In genomic region chr19:572891-573825, GRCh38 we compare ENCODE assay signal across 8 cellular contexts. TPM values are rescaled to one million over a fixed set of nuclear protein-coding genes. Genes with fewer than 3 reads are reported as not detected.
A peak's percentile ranks its signal among the peaks of the same experiment; 100 is the strongest.
DNase-seq lines count a peak whose midpoint lies in the region; ATAC-seq, FAIRE-seq and TF ChIP-seq lines count a peak whose summit lies in the region.

No MANE protein-coding gene starts in this region.

- H3K4me3 Mint-ChIP-seq in immature natural killer cell, result peak overlapping the region; percentile 77 to 84 (median 81)

- peak; percentile 10 for ATAC-seq in GM21576 (IDR thresholded peaks at IDR 0.05; ENCODE audit: unreplicated experiment)
- peak; percentile 10 for ATAC-seq in GM12878
- no peak for ATAC-seq in GM21381 (IDR thresholded peaks at IDR 0.05; ENCODE audit: unreplicated experiment)

- H3K27me3 ChIP-seq in DOHH2 (ENCODE audit: control insufficient read depth, low read length), result no peaks in the 10 kb centered on the region
- no peaks in the 10 kb centered on the region for H3K27me3 ChIP-seq in GM12878 (replicated peaks in 1 of 2; ENCODE audit: control insufficient read depth in 2 of 2, insufficient read depth in 2 of 2, low read length in 1 of 2)
- no peaks in the 10 kb centered on the region for H3K27me3 ChIP-seq in smooth muscle cell (ENCODE audit: low read depth)

- H3K4me3 ChIP-seq in DOHH2 (ENCODE audit: low read length) (peak overlapping the region; percentile 95), GM12878 (peak overlapping the region; percentile 83), smooth muscle cell (peak overlapping the region; percentile 99)

- RAD21 ChIA-PET in GM12878 (lab: Charles Lee; ENCODE audit: unreplicated experiment), result interaction anchor here (1.0 kb wide), 1 partner anchor 17 kb away, joined by 4 read pairs; no protein-coding TSS in a partner anchor

- H3K79me2 ChIP-seq in DOHH2 (ENCODE audit: control insufficient read depth, low read length) (peaks cover 66% of the 10 kb centered on the region), GM12878 (ENCODE audit: control insufficient read depth, insufficient read depth, low read length) (peaks cover 54% of the 10 kb centered on the region), smooth muscle cell (ENCODE audit: low read depth) (peaks cover 57% of the 10 kb centered on the region)

- H3K27ac ChIP-seq in DOHH2 (ENCODE audit: low read depth, low read length), result peak overlapping the region; percentile 44
- H3K27ac ChIP-seq in GM12878 (ENCODE audit: control insufficient read depth, insufficient read depth), result peak overlapping the region; percentile 84
- peak overlapping the region; percentile 79 for H3K27ac ChIP-seq in smooth muscle cell (ENCODE audit: low read depth)

- TF ChIP-seq CTCF in DOHH2 (IDR thresholded peaks at IDR 0.05; ENCODE audit: low read depth, low read length, poor library complexity, severe bottlenecking) (no peak), GM12878 (IDR thresholded peaks at IDR 0.05 in 2 of 3, conservative IDR thresholded peaks at IDR 0.05 in 1 of 3; ENCODE audit: control insufficient read depth in 2 of 3, extremely low read depth in 1 of 3, insufficient read depth in 1 of 3, low read depth in 3 of 3, low read length in 3 of 3) (no peak), smooth muscle cell (IDR thresholded peaks at IDR 0.05; ENCODE audit: borderline replicate concordance, insufficient read depth, poor library complexity, severe bottlenecking) (no peak)

- no peak for TF ChIP-seq POLR2A in GM12878 (IDR thresholded peaks at IDR 0.05; ENCODE audit: low read depth, low read length)

- SMC1A ChIA-PET in GM12878 (lab: Charles Lee; ENCODE audit: uncharacterized antibody, unreplicated experiment), result interaction anchor here (1.4 to 2.0 kb wide), 2 partner anchors 13 to 41 kb away, joined by 3 to 20 read pairs; partner anchors contain the start of gene CDC34

- H3K4me1 ChIP-seq in DOHH2 (ENCODE audit: control insufficient read depth, low read length), result peaks cover 21% of the 10 kb centered on the region
- H3K4me1 ChIP-seq in GM12878 (ENCODE audit: control insufficient read depth, insufficient read depth, low read length), result peaks cover 3% of the 10 kb centered on the region; the same call in 1 of the 2 replicates
- H3K4me1 ChIP-seq in smooth muscle cell (ENCODE audit: low read depth), result peaks cover 16% of the 10 kb centered on the region

- FAIRE-seq in GM12878 (lab: Jason Lieb, UNC), result no peak

- TF ChIP-seq RAD21 in GM12878 (IDR thresholded peaks at IDR 0.05; ENCODE audit: insufficient read depth, low read depth, low read length), result no peak

- CTCF ChIA-PET in GM12878 (lab: Yijun Ruan, JAX), result interaction anchor here (1.0 kb wide), 1 partner anchor 12 kb away, joined by 3 read pairs; no protein-coding TSS in a partner anchor

- in situ Hi-C loops in GM12878 (cut with MboI), result no loop called here

- no peak overlapping the region; the same call in 1 of the 2 replicates for H2AFZ ChIP-seq in GM12878 (ENCODE audit: control insufficient read depth, low read depth, low read length)
- no peak overlapping the region for H2AFZ ChIP-seq in smooth muscle cell (ENCODE audit: low read depth)

- H3K9ac ChIP-seq in GM12878 (ENCODE audit: control insufficient read depth, insufficient read depth, low read length) (peak overlapping the region; percentile 91), smooth muscle cell (ENCODE audit: low read depth) (peak overlapping the region; percentile 98)

- DNase-seq in NCI-H1092 treated with DMSO at 0.1 percent for 48 hours (lab: John Stamatoyannopoulos, UW), result peak; percentile 48
- DNase-seq in GM12878 (ENCODE audit: low read depth, low spot score), result no peak
- no peak for DNase-seq in immature natural killer cell
- DNase-seq in smooth muscle cell (lab: John Stamatoyannopoulos, UW; ENCODE audit: unreplicated experiment), result no peak
- DNase-seq in NCI-H446 treated with DMSO at 0.1 percent for 48 hours (lab: John Stamatoyannopoulos, UW), result no peak

- H3K9me3 ChIP-seq in DOHH2 (ENCODE audit: control insufficient read depth, insufficient read depth, low read length), result no peaks in the 10 kb centered on the region
- H3K9me3 ChIP-seq in GM12878 (replicated peaks; ENCODE audit: control insufficient read depth, insufficient read depth, low read length), result no peaks in the 10 kb centered on the region
- no peaks in the 10 kb centered on the region for H3K9me3 ChIP-seq in smooth muscle cell (replicated peaks; ENCODE audit: low read depth)

- TF ChIP-seq EP300 in GM12878 (IDR thresholded peaks at IDR 0.05; ENCODE audit: borderline replicate concordance in 1 of 2, control insufficient read depth in 1 of 2, low read depth in 2 of 2, low read length in 2 of 2), result no peak

- BruUV-seq in GM12878 (replicated peaks; lab: Mats Ljungman, UMichigan), result TSS peak; percentile 80

- H3K9me2 ChIP-seq in DOHH2 (replicated peaks; ENCODE audit: control insufficient read depth, low read length), result no peaks in the 10 kb centered on the region

- peaks cover 22 to 32% (median 26%) of the 10 kb centered on the region in 3 donors for H3K27me3 Mint-ChIP-seq in immature natural killer cell (ENCODE audit: low read depth in 3 of 3)

- no peaks in the 10 kb centered on the region for H3K9me3 Mint-ChIP-seq in immature natural killer cell

- H3K36me3 Mint-ChIP-seq in immature natural killer cell, result no peaks in the 10 kb centered on the region

- peak overlapping the region in 5 of 6 donors; percentile 24 to 98 (median 74) for H3K27ac Mint-ChIP-seq in immature natural killer cell

- peaks cover 22% of the 10 kb centered on the region for H4K20me1 ChIP-seq in DOHH2 (ENCODE audit: control insufficient read depth, insufficient read depth, low read depth, low read length)
- 0 out of 2 replicates have a peak, but pooled peaks cover 5% of the 10 kb centered on the region for H4K20me1 ChIP-seq in GM12878 (ENCODE audit: control insufficient read depth, insufficient read depth)
- peaks cover 53% of the 10 kb centered on the region for H4K20me1 ChIP-seq in smooth muscle cell (ENCODE audit: low read depth)

- H3K4me2 ChIP-seq in DOHH2 (ENCODE audit: low read length), result peak overlapping the region; percentile 95
- peak overlapping the region; percentile 84 for H3K4me2 ChIP-seq in GM12878 (ENCODE audit: control insufficient read depth, insufficient read depth)
- peak overlapping the region; percentile 97 for H3K4me2 ChIP-seq in smooth muscle cell

- H3K36me3 ChIP-seq in DOHH2 (ENCODE audit: control insufficient read depth, low read length) (peaks cover 52% of the 10 kb centered on the region), GM12878 (ENCODE audit: control insufficient read depth in 2 of 2, insufficient read depth in 2 of 2, low read length in 1 of 2) (peaks cover 0 to 11% of the 10 kb centered on the region in 2 experiments; a peak in 2 of 4 replicates), smooth muscle cell (ENCODE audit: low read depth) (no peaks in the 10 kb centered on the region)

- peaks cover 40 to 51% of the 10 kb centered on the region in 2 donors for H3K4me1 Mint-ChIP-seq in immature natural killer cell

- POLR2A ChIA-PET in GM12878 (lab: Charles Lee), result interaction anchor here (1.0 kb wide), 2 partner anchors 42 to 63 kb away, joined by 3 to 9 read pairs; no protein-coding TSS in a partner anchor

- H3F3A ChIP-seq in DOHH2 (ENCODE audit: control insufficient read depth, insufficient read depth) (peaks cover 15% of the 10 kb centered on the region), smooth muscle cell (ENCODE audit: low read depth) (peaks cover 15% of the 10 kb centered on the region)

- intact Hi-C loops in GM12878 (cut with micrococcal nuclease; ENCODE audit: unreplicated experiment), result loop anchor here (2.0 to 5.0 kb wide), 3 partner anchors 41 to 224 kb away; partner anchors contain the start of genes CDC34, POLRMT and PTBP1

- WGBS in GM12878 (ENCODE audit: insufficient coverage, insufficient replicate concordance, low lambda C conversion rate, missing lambda C conversion rate), result 1% methylated on average over 54 of the region's 54 CpGs
- WGBS in smooth muscle cell (ENCODE audit: low lambda C conversion rate), result 2% methylated on average over 48 of the region's 54 CpGs

RNA-seq across cellular contexts. Expression of gene BSG, which starts 0.8 kb away (rescaled TPM):
- total RNA-seq in GM12878 (2013; cell fraction: nucleolus; rRNA removed), result 235 and 258 TPM in 2 replicates
- 209 and 247 TPM in 2 replicates for total RNA-seq in GM12878 (2014; rRNA removed)
- total RNA-seq in GM12878 (2014; rRNA removed; fragmentation: Illumina TruSeq; extraction: Trizol), result 53.5 and 64.8 TPM in 2 replicates
- 244 and 253 TPM in 2 replicates for total RNA-seq in GM12878 (2021)
- 54.3 TPM for polyA plus RNA-seq in GM12878 (2011; ENCODE audit: low read depth)
- 66.3 and 248 TPM in 2 replicates for polyA plus RNA-seq in GM12878 (2011; rRNA removed)
- polyA plus RNA-seq in GM12878 (2011; cell fraction: cytosol; rRNA removed), result 257 and 342 TPM in 2 replicates
- polyA plus RNA-seq in GM12878 (2011; cell fraction: nucleus; rRNA removed), result 260 and 337 TPM in 2 replicates
- polyA plus RNA-seq in GM12878 (2012), result 173 and 195 TPM in 2 replicates
- 22.1 and 60.8 TPM in 2 replicates for polyA plus RNA-seq in GM12878 (2014; fragmentation: Illumina TruSeq; extraction: Trizol)
- polyA plus RNA-seq in GM12878 (2014; fragmentation: Nextera tagmentation; extraction: Ambion mirVana), result 1 to 10 TPM; 2.8 to 9.5 TPM
- 151 and 202 TPM in 2 replicates for polyA plus RNA-seq in GM12878 (2014; rRNA removed)
- 100 to 1,000 TPM; 288 to 297 TPM for polyA plus RNA-seq in GM12878 (2016; fragmentation: Nextera tagmentation; extraction: Ambion mirVana)
- polyA minus RNA-seq in GM12878 (2011; rRNA and poly(A)+ RNA removed), result 137 and 184 TPM in 2 replicates
- polyA minus RNA-seq in GM12878 (2011; cell fraction: cytosol; rRNA and poly(A)+ RNA removed), result 137 and 151 TPM in 2 replicates
- polyA minus RNA-seq in GM12878 (2011; cell fraction: nucleus; rRNA and poly(A)+ RNA removed), result 45.3 and 89.1 TPM in 2 replicates
- polyA plus RNA-seq in immature natural killer cell, result 100 to 1,000 TPM; 513 to 682 (median 576) TPM
- 431 and 469 TPM in 2 replicates for total RNA-seq in smooth muscle cell
- 971 and 1,057 TPM in 2 replicates for polyA plus RNA-seq in smooth muscle cell

RNA-seq across cellular contexts. Expression of gene HCN2, which starts 16.5 kb away (rescaled TPM):
- total RNA-seq in GM12878 (2013; cell fraction: nucleolus; rRNA removed), result 0.12 TPM in 1 of 2 replicates, not detected in the other
- total RNA-seq in GM12878 (2014; rRNA removed) (0.11 TPM in 1 of 2 replicates, not detected in the other), GM12878 (2014; rRNA removed; fragmentation: Illumina TruSeq; extraction: Trizol) (0.04 TPM in 1 of 2 replicates, not detected in the other), GM12878 (2021) (0.45 and 0.54 TPM in 2 replicates), smooth muscle cell (0.27 and 0.81 TPM in 2 replicates)
- polyA plus RNA-seq in GM12878 (2011; ENCODE audit: low read depth), result 0.17 TPM
- polyA plus RNA-seq in GM12878 (2011; rRNA removed) (0.05 TPM in 1 of 2 replicates, not detected in the other), GM12878 (2014; fragmentation: Illumina TruSeq; extraction: Trizol) (0.01 TPM in 1 of 2 replicates, not detected in the other), GM12878 (2014; fragmentation: Nextera tagmentation; extraction: Ambion mirVana) (not detected), GM12878 (2014; rRNA removed) (0.09 and 0.13 TPM in 2 replicates), GM12878 (2016; fragmentation: Nextera tagmentation; extraction: Ambion mirVana) (not detected), immature natural killer cell (not detected), smooth muscle cell (0.12 and 0.49 TPM in 2 replicates)
- polyA plus RNA-seq in GM12878 (2011; cell fraction: cytosol; rRNA removed), result 0.03 and 0.10 TPM in 2 replicates
- polyA plus RNA-seq in GM12878 (2011; cell fraction: nucleus; rRNA removed), result 0.34 and 0.51 TPM in 2 replicates
- polyA plus RNA-seq in GM12878 (2012), result 0.41 and 0.77 TPM in 2 replicates
- polyA minus RNA-seq in GM12878 (2011; rRNA and poly(A)+ RNA removed), result not detected in 2 replicates
- not detected in 2 replicates for polyA minus RNA-seq in GM12878 (2011; cell fraction: cytosol; rRNA and poly(A)+ RNA removed)
- polyA minus RNA-seq in GM12878 (2011; cell fraction: nucleus; rRNA and poly(A)+ RNA removed), result 0.12 TPM in 1 of 2 replicates, not detected in the other

RNA-seq across cellular contexts. Expression of gene GZMM, which starts 29.3 kb away (rescaled TPM):
- not detected in 2 replicates for total RNA-seq in GM12878 (2013; cell fraction: nucleolus; rRNA removed)
- total RNA-seq in GM12878 (2014; rRNA removed), result not detected in 2 replicates
- not detected in 2 replicates for total RNA-seq in GM12878 (2014; rRNA removed; fragmentation: Illumina TruSeq; extraction: Trizol)
- 0.23 TPM in 1 of 2 replicates, not detected in the other for total RNA-seq in GM12878 (2021)
- not detected for polyA plus RNA-seq in GM12878 (2011; ENCODE audit: low read depth)
- polyA plus RNA-seq in GM12878 (2011; rRNA removed), result 0.24 and 0.48 TPM in 2 replicates
- 1.4 and 1.6 TPM in 2 replicates for polyA plus RNA-seq in GM12878 (2011; cell fraction: cytosol; rRNA removed)
- 0.51 and 1.8 TPM in 2 replicates for polyA plus RNA-seq in GM12878 (2011; cell fraction: nucleus; rRNA removed)
- not detected in 2 replicates for polyA plus RNA-seq in GM12878 (2012)
- not detected in 2 replicates for polyA plus RNA-seq in GM12878 (2014; fragmentation: Illumina TruSeq; extraction: Trizol)
- not detected for polyA plus RNA-seq in GM12878 (2014; fragmentation: Nextera tagmentation; extraction: Ambion mirVana)
- 0.09 TPM in 2 replicates for polyA plus RNA-seq in GM12878 (2014; rRNA removed)
- polyA plus RNA-seq in GM12878 (2016; fragmentation: Nextera tagmentation; extraction: Ambion mirVana), result not detected
- polyA minus RNA-seq in GM12878 (2011; rRNA and poly(A)+ RNA removed), result 0.98 TPM in 1 of 2 replicates, not detected in the other
- not detected in 2 replicates for polyA minus RNA-seq in GM12878 (2011; cell fraction: cytosol; rRNA and poly(A)+ RNA removed)
- not detected in 2 replicates for polyA minus RNA-seq in GM12878 (2011; cell fraction: nucleus; rRNA and poly(A)+ RNA removed)
- polyA plus RNA-seq in immature natural killer cell, result 100 to 1,000 TPM; 584 to 982 (median 652) TPM
- not detected in 2 replicates for total RNA-seq in smooth muscle cell
- 0.23 and 0.64 TPM in 2 replicates for polyA plus RNA-seq in smooth muscle cell

RNA-seq across cellular contexts. Expression of gene CDC34, which starts 41.6 kb away (rescaled TPM):
- 16.2 and 17.0 TPM in 2 replicates for total RNA-seq in GM12878 (2013; cell fraction: nucleolus; rRNA removed)
- total RNA-seq in GM12878 (2014; rRNA removed) (48.9 and 50.5 TPM in 2 replicates), GM12878 (2014; rRNA removed; fragmentation: Illumina TruSeq; extraction: Trizol) (17.6 and 18.5 TPM in 2 replicates), GM12878 (2021) (41.4 and 41.9 TPM in 2 replicates), smooth muscle cell (67.7 and 72.7 TPM in 2 replicates)
- 7.5 TPM for polyA plus RNA-seq in GM12878 (2011; ENCODE audit: low read depth)
- polyA plus RNA-seq in GM12878 (2011; rRNA removed) (14.6 and 38.5 TPM in 2 replicates), GM12878 (2014; fragmentation: Illumina TruSeq; extraction: Trizol) (5.9 and 14.9 TPM in 2 replicates), GM12878 (2014; fragmentation: Nextera tagmentation; extraction: Ambion mirVana) (1 to 10 TPM in 1 of 2 experiments, under 1 TPM in 1; 0.31 to 1.3 TPM), GM12878 (2014; rRNA removed) (43.8 and 49.3 TPM in 2 replicates), GM12878 (2016; fragmentation: Nextera tagmentation; extraction: Ambion mirVana) (10 to 100 TPM in 1 of 2 experiments, 1 to 10 TPM in 1; 6.9 to 41.1 TPM), immature natural killer cell (10 to 100 TPM; 40.6 to 57.7 (median 48.5) TPM), smooth muscle cell (151 and 159 TPM in 2 replicates)
- 36.8 and 52.4 TPM in 2 replicates for polyA plus RNA-seq in GM12878 (2011; cell fraction: cytosol; rRNA removed)
- polyA plus RNA-seq in GM12878 (2011; cell fraction: nucleus; rRNA removed), result 41.4 and 53.6 TPM in 2 replicates
- polyA plus RNA-seq in GM12878 (2012), result 22.7 and 23.7 TPM in 2 replicates
- polyA minus RNA-seq in GM12878 (2011; rRNA and poly(A)+ RNA removed), result 10.9 and 19.3 TPM in 2 replicates
- 11.0 and 15.9 TPM in 2 replicates for polyA minus RNA-seq in GM12878 (2011; cell fraction: cytosol; rRNA and poly(A)+ RNA removed)
- polyA minus RNA-seq in GM12878 (2011; cell fraction: nucleus; rRNA and poly(A)+ RNA removed), result 6.5 and 9.4 TPM in 2 replicates

Comparison
In these comparisons a context has a peak if more than half of its experiments do, and no peak if none do; other contexts are left out.
1. RNA of gene GZMM, which starts 29.3 kb away (polyA plus RNA-seq): 584 to 982 TPM in immature natural killer cell; 0.23 to 0.64 TPM in smooth muscle cell and 0.09 to 1.8 TPM in GM12878; every median in the first group is over 100 times any median in the second.
2. Peak in every context shown above with its lines, with median percentiles within 50 percentile points of each other: H3K27ac ChIP-seq, H3K4me2 ChIP-seq and H3K4me3 ChIP-seq.